Comparison of ENCODE assay signal across 9 cellular contexts in the genomic region with DNA sequence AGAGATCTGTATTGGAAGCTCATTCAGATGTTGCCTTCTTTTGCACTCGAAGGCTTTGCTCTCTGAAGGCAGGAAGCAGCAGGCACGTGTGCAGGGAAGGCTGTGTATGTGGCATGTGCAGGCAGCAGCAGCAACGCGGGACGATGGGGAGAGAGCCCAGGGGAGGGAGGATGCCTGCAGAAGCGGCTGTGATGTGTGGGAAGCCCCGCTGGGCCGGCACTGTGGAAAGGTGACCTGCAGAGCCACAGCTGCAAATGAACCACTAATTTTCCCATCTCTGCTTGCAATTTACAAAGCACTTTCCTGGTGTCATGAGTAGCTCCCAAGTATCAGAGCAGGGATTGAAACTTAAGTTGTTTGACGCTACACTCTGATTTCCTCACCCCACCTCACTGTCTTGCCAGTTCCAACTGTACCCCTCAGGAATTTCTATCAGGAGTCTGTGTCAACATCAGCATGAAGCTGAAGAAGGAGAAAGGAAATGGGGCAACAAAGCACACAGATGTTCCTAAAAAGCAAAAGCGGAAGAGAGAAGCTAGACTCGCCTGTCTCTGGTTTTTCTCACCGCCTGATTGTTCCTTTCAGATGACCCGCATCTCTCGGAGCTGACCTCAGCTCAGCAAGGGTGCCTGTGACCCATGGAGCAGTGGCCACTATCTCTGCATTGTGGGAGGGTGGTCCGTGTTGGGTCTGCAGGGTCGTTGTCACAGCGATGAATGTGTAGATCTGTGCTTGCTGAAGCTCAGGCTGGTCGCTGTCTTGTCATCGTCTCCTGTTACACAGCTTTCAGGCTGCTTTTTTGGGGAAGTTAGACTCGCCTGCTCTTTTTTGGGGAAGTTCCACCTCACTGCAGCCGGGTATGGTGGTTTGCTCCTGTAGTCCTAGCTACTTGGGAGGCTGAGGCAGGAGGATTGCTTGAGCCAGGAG.
DNase-seq lines count a peak whose midpoint lies in the region; ATAC-seq, FAIRE-seq and TF ChIP-seq lines count a peak whose summit lies in the region.
"Had no signal": no experiment of that assay in that cellular context is flagged by ENCODE, and none has a peak within 500 bp of the region (broad histone marks: within the 10 kb centered on the region; RNA-seq: fewer than 3 reads in every experiment).

No MANE protein-coding gene starts in this region.

- no peak for TF ChIP-seq POLR2A in GM12891 (IDR thresholded peaks at IDR 0.05; ENCODE audit: low read depth, low read length)

- H3K9me3 Mint-ChIP-seq in GM23338, result peaks cover 3% of the 10 kb centered on the region; the same call in 1 of the 3 replicates
- H3K9me3 Mint-ChIP-seq in stimulated activated effector memory CD8-positive, alpha-beta T cell treated with anti-CD3 and anti-CD28 coated beads, Interleukin-12 subunit alpha, Interleukin-12 subunit beta, amount 100 ng/mL, for 72 hours, result no peaks in the 10 kb centered on the region

- peak overlapping the region; percentile 51 for H3K27ac Mint-ChIP-seq in GM23338
- H3K27ac Mint-ChIP-seq in stimulated activated effector memory CD8-positive, alpha-beta T cell treated with anti-CD3 and anti-CD28 coated beads, Interleukin-12 subunit alpha, Interleukin-12 subunit beta, amount 100 ng/mL, for 72 hours, result no peak overlapping the region

- TF ChIP-seq CTCF in GM23338 (conservative IDR thresholded peaks at IDR 0.05; ENCODE audit: low read depth in 2 of 2) (no peak), WERI-Rb-1 (IDR thresholded peaks at IDR 0.05; ENCODE audit: low read depth, low read length) (no peak)

- no peaks in the 10 kb centered on the region for H3K79me2 ChIP-seq in GM23338 (replicated peaks; ENCODE audit: insufficient read depth)

- H4K20me1 ChIP-seq in GM23338 (replicated peaks; ENCODE audit: insufficient read depth), result no peaks in the 10 kb centered on the region

- peak; percentile 90 for ATAC-seq in GM23338
- no peak for ATAC-seq in stimulated activated effector memory CD8-positive, alpha-beta T cell treated with anti-CD3 and anti-CD28 coated beads, Interleukin-12 subunit alpha, Interleukin-12 subunit beta, amount 100 ng/mL, for 72 hours

- DNase-seq in GM12891 (ENCODE audit: insufficient read length, low spot score) (no peak), GM23338 (ENCODE audit: low spot score) (peak; percentile 28), NCI-H510A (lab: John Stamatoyannopoulos, UW) (peak; percentile 31), ecto neural progenitor cell (ENCODE audit: low spot score) (peak; percentile 64), WERI-Rb-1 (no peak), mucosa of gallbladder (ENCODE audit: low spot score) (no peak)
- no peak for DNase-seq in stimulated activated effector memory CD8-positive, alpha-beta T cell treated with anti-CD3 and anti-CD28 coated beads, Interleukin-12 subunit alpha, Interleukin-12 subunit beta, amount 100 ng/mL, for 72 hours (ENCODE audit: low spot score in 2 of 2)
- DNase-seq in stimulated activated CD4-positive, alpha-beta T cell treated with anti-CD3 and anti-CD28 coated beads, Interleukin-4, amount 100 ng/mL, for 1 hour, result no peak

- peaks cover 25% of the 10 kb centered on the region for H3K4me1 Mint-ChIP-seq in GM23338
- peaks cover 12% of the 10 kb centered on the region for H3K4me1 Mint-ChIP-seq in stimulated activated effector memory CD8-positive, alpha-beta T cell treated with anti-CD3 and anti-CD28 coated beads, Interleukin-12 subunit alpha, Interleukin-12 subunit beta, amount 100 ng/mL, for 72 hours

- H3K9me2 ChIP-seq in GM23338 (ENCODE audit: insufficient read depth), result no peaks in the 10 kb centered on the region

- H3K36me3 Mint-ChIP-seq in GM23338 (ENCODE audit: low read depth), result no peaks in the 10 kb centered on the region
- H3K36me3 Mint-ChIP-seq in stimulated activated effector memory CD8-positive, alpha-beta T cell treated with anti-CD3 and anti-CD28 coated beads, Interleukin-12 subunit alpha, Interleukin-12 subunit beta, amount 100 ng/mL, for 72 hours, result no peaks in the 10 kb centered on the region

- 0 out of 2 replicates have a peak overlapping the region, but pooled peaks have one; percentile 19 for H3K4me2 ChIP-seq in GM23338

- H3F3A ChIP-seq in GM23338 (replicated peaks; ENCODE audit: low read depth), result no peaks in the 10 kb centered on the region

- peaks cover 13% of the 10 kb centered on the region; the same call in 1 of the 2 replicates for H3K4me1 ChIP-seq in GM23338 (ENCODE audit: insufficient read depth)

- H3K36me3 ChIP-seq in GM23338 (ENCODE audit: insufficient read depth), result no peaks in the 10 kb centered on the region
- no peaks in the 10 kb centered on the region for H3K36me3 ChIP-seq in WERI-Rb-1

- H3K27me3 ChIP-seq in GM23338 (ENCODE audit: insufficient read depth) (no peaks in the 10 kb centered on the region), WERI-Rb-1 (ENCODE audit: insufficient read depth, low read depth, severe bottlenecking) (no peaks in the 10 kb centered on the region)

- H3K9me3 ChIP-seq in WERI-Rb-1 (ENCODE audit: severe bottlenecking), result peaks cover 3% of the 10 kb centered on the region

- H3K4me3 Mint-ChIP-seq in GM23338, result no peak overlapping the region
- peak overlapping the region; percentile 47 for H3K4me3 Mint-ChIP-seq in stimulated activated effector memory CD8-positive, alpha-beta T cell treated with anti-CD3 and anti-CD28 coated beads, Interleukin-12 subunit alpha, Interleukin-12 subunit beta, amount 100 ng/mL, for 72 hours

- H3K4me3 ChIP-seq in GM23338 (no peak overlapping the region), WERI-Rb-1 (ENCODE audit: low read depth, low read length) (no peak overlapping the region)

- peaks cover 3% of the 10 kb centered on the region for H3K27me3 Mint-ChIP-seq in GM23338 (ENCODE audit: insufficient read depth, low read depth, poor library complexity)

- peak; percentile 63 for FAIRE-seq in GM12891 (lab: Jason Lieb, UNC)
- FAIRE-seq: colon had no signal

- H2AFZ ChIP-seq in GM23338, result peak overlapping the region; percentile 40; the same call in 1 of the 2 replicates

- H3K27ac ChIP-seq in GM23338 (ENCODE audit: low read depth) (no peak overlapping the region), WERI-Rb-1 (no peak overlapping the region)

TF ChIP-seq in GM12891, 5 proteins besides CTCF, POLR2A, EP300 and RAD21:
- TF ChIP-seq POLR2AphosphoS5 (IDR thresholded peaks at IDR 0.05; ENCODE audit: low read depth, low read length) (no peak), POU2F2 (IDR thresholded peaks at IDR 0.05; ENCODE audit: low read depth, low read length) (no peak), TAF1 (IDR thresholded peaks at IDR 0.05; ENCODE audit: low read depth, low read length) (no peak), PAX5 (IDR thresholded peaks at IDR 0.05; ENCODE audit: insufficient read depth, low read length, severe bottlenecking) (no peak), SPI1 (IDR thresholded peaks at IDR 0.05; ENCODE audit: low read depth, low read length) (peak; percentile 84)

TF ChIP-seq in GM23338, 12 proteins besides CTCF, POLR2A, EP300 and RAD21 (continues in another document):
- no peak for TF ChIP-seq NANOG (IDR thresholded peaks at IDR 0.05; ENCODE audit: borderline replicate concordance)
- no peak for TF ChIP-seq ZNF331 (CRISPR knock-in tag; IDR thresholded peaks at IDR 0.05; ENCODE audit: low read depth)
- no peak for TF ChIP-seq STAT1 (IDR thresholded peaks at IDR 0.05; ENCODE audit: unreplicated experiment)

Comparison
In these comparisons a context has a peak if more than half of its experiments do, and no peak if none do; other contexts are left out.
1. DNase-seq: peak in GM23338 (single experiment), NCI-H510A (single experiment) and ecto neural progenitor cell (single experiment); none in GM12891 (single experiment), stimulated activated effector memory CD8-positive, alpha-beta T cell treated with anti-CD3 and anti-CD28 coated beads, Interleukin-12 subunit alpha, Interleukin-12 subunit beta, amount 100 ng/mL, for 72 hours (0 of 2), WERI-Rb-1 (single experiment), stimulated activated CD4-positive, alpha-beta T cell treated with anti-CD3 and anti-CD28 coated beads, Interleukin-4, amount 100 ng/mL, for 1 hour (single experiment) and mucosa of gallbladder (single experiment).